In the genomic region with DNA sequence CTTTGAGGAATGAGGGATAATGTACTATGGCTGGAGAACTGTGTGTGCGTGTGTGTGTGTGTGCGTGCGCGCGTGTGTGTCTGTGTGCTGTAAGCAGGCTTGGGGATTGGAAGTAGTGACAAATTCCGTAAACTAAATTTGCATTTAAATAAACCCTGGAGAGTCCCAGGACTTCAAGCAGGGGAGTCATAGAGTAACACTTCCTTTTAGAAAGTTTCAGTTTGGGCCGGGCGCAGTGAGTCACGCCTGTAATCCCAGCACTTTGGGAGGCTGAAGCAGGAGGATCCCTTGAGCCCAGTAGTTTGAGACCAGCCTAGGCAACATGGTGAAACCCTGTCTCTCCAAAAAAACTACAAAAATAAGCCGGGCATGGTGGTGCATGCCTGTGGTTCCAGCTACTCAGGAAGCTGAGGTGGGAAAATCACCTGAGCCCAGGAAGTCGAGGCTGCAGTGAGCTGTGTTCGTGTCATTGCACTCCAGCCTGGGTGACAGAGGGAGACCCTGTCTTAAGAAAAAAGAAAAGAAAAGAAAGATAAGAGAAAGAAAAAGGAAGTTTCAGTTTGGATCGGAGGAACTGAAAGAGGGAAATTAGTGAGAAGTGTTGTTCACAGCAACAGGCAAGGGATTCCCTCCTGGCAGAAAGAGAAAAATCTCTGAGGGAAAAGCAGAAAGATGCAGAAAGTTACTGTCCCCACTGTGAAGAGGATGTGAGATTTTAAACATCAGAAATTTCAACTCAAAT, we compare ENCODE assay signal across 13 cellular contexts.
DNase-seq lines count a peak whose midpoint lies in the region; ATAC-seq and TF ChIP-seq lines count a peak whose summit lies in the region.
"Had no signal": no experiment of that assay in that cellular context is flagged by ENCODE, and none has a peak within 500 bp of the region (broad histone marks: within the 10 kb centered on the region; RNA-seq: fewer than 3 reads in every experiment).

No MANE protein-coding gene starts in this region.

- H3K4me3 ChIP-seq in GM08714 (ENCODE audit: low read length), result peak overlapping the region; percentile 12; the same call in 1 of the 2 replicates
- no peak overlapping the region for H3K4me3 ChIP-seq in lower leg skin (ENCODE audit: low read depth, poor library complexity, severe bottlenecking)
- H3K4me3 ChIP-seq in gastroesophageal sphincter, result no peak overlapping the region
- H3K4me3 ChIP-seq in coronary artery, result no peak overlapping the region
- H3K4me3 ChIP-seq in hepatocyte, result no peak overlapping the region
- H3K4me3 ChIP-seq: lower lobe of right lung, thoracic aorta had no signal

- TF ChIP-seq EP300 in gastroesophageal sphincter (IDR thresholded peaks at IDR 0.05), result no peak

- peak; percentile 91 for ATAC-seq in GM21360 (IDR thresholded peaks at IDR 0.05; ENCODE audit: unreplicated experiment)
- ATAC-seq in HG03060 (IDR thresholded peaks at IDR 0.05; ENCODE audit: low read depth, unreplicated experiment), result peak; percentile 88
- no peak for ATAC-seq in gastroesophageal sphincter
- ATAC-seq: lower lobe of right lung had no signal

- 87 to 95% methylated on average over 13 of the region's 13 CpGs for WGBS in lower leg skin, 2 donors
- WGBS in gastroesophageal sphincter (ENCODE audit: low coverage in 1 of 2), 2 donors, result 60 to 69% methylated on average over 5 to 11 of the region's 13 CpGs
- 97% methylated on average over 13 of the region's 13 CpGs for WGBS in hepatocyte (ENCODE audit: low lambda C conversion rate, missing lambda C conversion rate)

- no peaks in the 10 kb centered on the region for H3K9me2 ChIP-seq in hepatocyte (replicated peaks; ENCODE audit: insufficient read depth)

- intact Hi-C loops in lower leg skin (cut with DNase I; ENCODE audit: low total_unique reads), result no loop called here

- H3K4me2 ChIP-seq in hepatocyte, result no peak overlapping the region

- no peak overlapping the region for H2AFZ ChIP-seq in hepatocyte

- H3K79me2 ChIP-seq in hepatocyte, result no peaks in the 10 kb centered on the region

- H3K9me3 ChIP-seq in gastroesophageal sphincter (no peaks in the 10 kb centered on the region), hepatocyte (ENCODE audit: low read depth) (no peaks in the 10 kb centered on the region)
- H3K9me3 ChIP-seq: lower lobe of right lung, thoracic aorta had no signal

- no peaks in the 10 kb centered on the region for H3K27me3 ChIP-seq in gastroesophageal sphincter
- no peaks in the 10 kb centered on the region for H3K27me3 ChIP-seq in hepatocyte

- TF ChIP-seq POLR2A in lower leg skin (IDR thresholded peaks at IDR 0.05), result no peak
- TF ChIP-seq POLR2A in gastroesophageal sphincter (IDR thresholded peaks at IDR 0.05), result no peak

- peak; percentile 23 for DNase-seq in OCI-M1 (lab: John Stamatoyannopoulos, UW)
- DNase-seq in lower leg skin (ENCODE audit: low spot score in 2 of 2), result no peak
- DNase-seq in coronary artery (ENCODE audit: low spot score), result no peak
- DNase-seq in hepatocyte (ENCODE audit: low spot score), result no peak
- DNase-seq: activated naive CD4-positive, alpha-beta T cell treated with Interleukin-2 at 50 U/mL for 16 hours; lower lobe of right lung; NCI-H2081; T-helper 2 cell had no signal

- no peak overlapping the region for H3K27ac ChIP-seq in gastroesophageal sphincter
- H3K27ac ChIP-seq in coronary artery, result no peak overlapping the region
- H3K27ac ChIP-seq in hepatocyte, result no peak overlapping the region
- H3K27ac ChIP-seq: lower lobe of right lung, thoracic aorta had no signal

- TF ChIP-seq CTCF in lower leg skin (IDR thresholded peaks at IDR 0.05) (no peak), gastroesophageal sphincter (IDR thresholded peaks at IDR 0.05) (no peak), coronary artery (IDR thresholded peaks at IDR 0.05) (no peak), hepatocyte (IDR thresholded peaks at IDR 0.05; ENCODE audit: poor library complexity) (no peak)

- no peaks in the 10 kb centered on the region for H4K20me1 ChIP-seq in hepatocyte (ENCODE audit: insufficient read depth, poor library complexity, severe bottlenecking)

- H3K4me1 ChIP-seq in gastroesophageal sphincter (no peaks in the 10 kb centered on the region), hepatocyte (ENCODE audit: insufficient read depth) (no peaks in the 10 kb centered on the region)
- H3K4me1 ChIP-seq: lower lobe of right lung had no signal

- H3K36me3 ChIP-seq in gastroesophageal sphincter, result no peaks in the 10 kb centered on the region
- no peaks in the 10 kb centered on the region for H3K36me3 ChIP-seq in hepatocyte (replicated peaks; ENCODE audit: insufficient read depth, low read depth)
- H3K36me3 ChIP-seq: lower lobe of right lung, thoracic aorta had no signal
